11 cellular contexts compared by ENCODE assay signal in the genomic region with DNA sequence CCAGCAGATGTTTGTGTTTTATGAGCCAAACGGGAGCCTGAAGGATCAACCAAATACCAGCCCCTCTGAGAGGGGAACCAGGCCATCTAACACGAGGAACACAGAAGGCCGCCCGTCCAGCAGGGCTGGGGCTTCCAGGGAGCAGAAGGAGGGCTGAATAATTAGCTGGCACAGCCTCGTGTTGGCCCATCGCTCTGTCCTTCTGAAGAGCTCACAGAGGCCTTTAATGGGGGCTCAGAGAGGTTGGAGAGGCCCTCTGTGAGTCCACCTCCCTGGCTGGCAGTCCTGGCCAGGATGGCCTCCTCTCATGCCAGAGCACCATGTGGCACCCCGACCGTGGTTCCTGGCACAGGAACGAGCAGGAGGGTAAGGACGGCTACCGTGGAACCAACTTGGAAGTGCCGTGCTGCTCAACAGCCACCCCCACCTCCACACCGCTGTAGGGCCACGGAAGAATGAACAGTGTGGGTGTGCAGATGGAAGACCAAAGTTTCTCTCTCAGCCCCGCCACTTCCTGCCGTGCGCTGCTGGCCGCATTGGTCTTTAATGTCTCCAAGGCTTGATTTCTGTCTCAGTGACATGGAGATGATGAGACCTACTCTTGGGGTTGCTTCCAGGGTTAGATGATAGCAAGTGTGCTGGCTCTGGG.
DNase-seq lines count a peak whose midpoint lies in the region; ATAC-seq, FAIRE-seq and TF ChIP-seq lines count a peak whose summit lies in the region.
"Had no signal": no experiment of that assay in that cellular context is flagged by ENCODE, and none has a peak within 500 bp of the region (broad histone marks: within the 10 kb centered on the region; RNA-seq: fewer than 3 reads in every experiment).

No MANE protein-coding gene starts in this region.

- no peak overlapping the region for H4K8ac ChIP-seq in H9 (replicated peaks; ENCODE audit: insufficient read length, low read depth, low read length)

- H3K36me3 Mint-ChIP-seq in activated naive CD8-positive, alpha-beta T cell treated with anti-CD3 and anti-CD28 coated beads, Interleukin-2, amount 50 U/mL, for 24 hours (ENCODE audit: low read depth), result no peaks in the 10 kb centered on the region
- no peaks in the 10 kb centered on the region for H3K36me3 Mint-ChIP-seq in H9 (ENCODE audit: insufficient read depth in 1 of 3, low read depth in 3 of 3)
- H3K36me3 Mint-ChIP-seq: activated naive CD4-positive, alpha-beta T cell treated with anti-CD3 and anti-CD28 coated beads, Interleukin-2, amount 50 U/mL, for 24 hours had no signal

- H3K9me3 ChIP-seq in DOHH2 (ENCODE audit: control insufficient read depth, insufficient read depth, low read length), result no peaks in the 10 kb centered on the region
- no peaks in the 10 kb centered on the region for H3K9me3 ChIP-seq in H9 (ENCODE audit: control insufficient read depth, low read depth, low read length)

- H2BK12ac ChIP-seq in H9 (ENCODE audit: insufficient read length, low read depth, low read length), result no peak overlapping the region

- H4K5ac ChIP-seq in H9 (ENCODE audit: insufficient read length, low read depth, low read length), result no peak overlapping the region

- no peaks in the 10 kb centered on the region for H3K79me1 ChIP-seq in H9 (ENCODE audit: insufficient read depth, low read depth, low read length, poor library complexity, severe bottlenecking)

- no peak overlapping the region for H3K9ac ChIP-seq in H9 (ENCODE audit: extremely low read depth, insufficient read length, low read length)

- H3K79me2 ChIP-seq in DOHH2 (ENCODE audit: control insufficient read depth, low read length) (no peaks in the 10 kb centered on the region), H9 (ENCODE audit: insufficient read depth, low read length) (no peaks in the 10 kb centered on the region)

- H3K36me3 ChIP-seq in DOHH2 (ENCODE audit: control insufficient read depth, low read length), result no peaks in the 10 kb centered on the region

- H3K4me3 Mint-ChIP-seq in activated naive CD8-positive, alpha-beta T cell treated with anti-CD3 and anti-CD28 coated beads, Interleukin-2, amount 50 U/mL, for 24 hours, result no peak overlapping the region
- H3K4me3 Mint-ChIP-seq in H9, result no peak overlapping the region
- H3K4me3 Mint-ChIP-seq: activated naive CD4-positive, alpha-beta T cell treated with anti-CD3 and anti-CD28 coated beads, Interleukin-2, amount 50 U/mL, for 24 hours had no signal

- no peak overlapping the region for H3K4ac ChIP-seq in H9 (ENCODE audit: low read depth, low read length)

- H2BK5ac ChIP-seq in H9 (ENCODE audit: insufficient read length, low read length), result no peak overlapping the region

- H2AFZ ChIP-seq in H9 (ENCODE audit: low read length), result no peak overlapping the region

- no peak overlapping the region for H4K91ac ChIP-seq in H9 (ENCODE audit: insufficient read length, low read depth, low read length)

- no peaks in the 10 kb centered on the region for H3K9me2 ChIP-seq in DOHH2 (replicated peaks; ENCODE audit: control insufficient read depth, low read length)

- no peak overlapping the region for H2AK5ac ChIP-seq in H9 (ENCODE audit: insufficient read length, low read length)

- H3F3A ChIP-seq in DOHH2 (ENCODE audit: control insufficient read depth, insufficient read depth), result no peaks in the 10 kb centered on the region

- no peak overlapping the region for H3K56ac ChIP-seq in H9 (ENCODE audit: insufficient read length, low read depth, low read length)

- no peaks in the 10 kb centered on the region for H3K23me2 ChIP-seq in H9 (ENCODE audit: insufficient read length, low read depth, low read length, poor library complexity, severe bottlenecking)

- H3K4me2 ChIP-seq in DOHH2 (ENCODE audit: low read length) (peak overlapping the region; percentile 18; the same call in 1 of the 2 replicates), H9 (ENCODE audit: insufficient read depth, insufficient read length, low read length) (no peak overlapping the region)

- ATAC-seq in GM19452 (IDR thresholded peaks at IDR 0.05; ENCODE audit: unreplicated experiment) (peak; percentile 91), HG03175 (IDR thresholded peaks at IDR 0.05; ENCODE audit: unreplicated experiment) (peak; percentile 90)
- peak; percentile 83 for ATAC-seq in activated naive CD8-positive, alpha-beta T cell treated with anti-CD3 and anti-CD28 coated beads, Interleukin-2, amount 50 U/mL, for 24 hours

- H3K27ac ChIP-seq in DOHH2 (ENCODE audit: low read depth, low read length), result no peak overlapping the region
- H3K27ac ChIP-seq in H9 (ENCODE audit: insufficient read length, low read depth, low read length), result no peak overlapping the region

- DNase-seq in activated naive CD8-positive, alpha-beta T cell treated with anti-CD3 and anti-CD28 coated beads, Interleukin-2, amount 50 U/mL, for 24 hours, result peak; percentile 50
- DNase-seq in HTR-8/SVneo (ENCODE audit: insufficient read length, low spot score), result no peak
- DNase-seq in HT-29 (ENCODE audit: low spot score), result no peak
- DNase-seq in H9, result no peak
- DNase-seq in NCI-H2227 (lab: John Stamatoyannopoulos, UW; ENCODE audit: unreplicated experiment), result no peak
- DNase-seq: EL, NCI-H1417 had no signal

- no peaks in the 10 kb centered on the region for H3K27me3 Mint-ChIP-seq in activated naive CD8-positive, alpha-beta T cell treated with anti-CD3 and anti-CD28 coated beads, Interleukin-2, amount 50 U/mL, for 24 hours
- H3K27me3 Mint-ChIP-seq in H9 (ENCODE audit: low read depth), result peaks cover 6% of the 10 kb centered on the region
- H3K27me3 Mint-ChIP-seq: activated naive CD4-positive, alpha-beta T cell treated with anti-CD3 and anti-CD28 coated beads, Interleukin-2, amount 50 U/mL, for 24 hours had no signal

- H3K27ac Mint-ChIP-seq in activated naive CD8-positive, alpha-beta T cell treated with anti-CD3 and anti-CD28 coated beads, Interleukin-2, amount 50 U/mL, for 24 hours, result peak overlapping the region; percentile 50
- H3K27ac Mint-ChIP-seq in H9, result peak overlapping the region in 1 of 3 experiments; percentile 59; a peak in 1 of 7 replicates
- H3K27ac Mint-ChIP-seq: activated naive CD4-positive, alpha-beta T cell treated with anti-CD3 and anti-CD28 coated beads, Interleukin-2, amount 50 U/mL, for 24 hours had no signal

- no peak overlapping the region for H3K23ac ChIP-seq in H9 (ENCODE audit: insufficient read length, low read depth, low read length)

- H3K4me1 ChIP-seq in DOHH2 (ENCODE audit: control insufficient read depth, low read length), result peaks cover 37% of the 10 kb centered on the region
- peaks cover 7% of the 10 kb centered on the region for H3K4me1 ChIP-seq in H9 (ENCODE audit: insufficient read depth, low read length)

- FAIRE-seq in HTR-8/SVneo (lab: Jason Lieb, UNC), result no peak

- H4K20me1 ChIP-seq in DOHH2 (ENCODE audit: control insufficient read depth, insufficient read depth, low read depth, low read length), result no peaks in the 10 kb centered on the region
- no peaks in the 10 kb centered on the region for H4K20me1 ChIP-seq in H9 (ENCODE audit: control insufficient read depth, insufficient read depth, insufficient read length)

- H3K27me3 ChIP-seq in DOHH2 (ENCODE audit: control insufficient read depth, low read length) (no peaks in the 10 kb centered on the region), H9 (ENCODE audit: insufficient read depth, low read length) (no peaks in the 10 kb centered on the region)

- no peak overlapping the region for H3K4me3 ChIP-seq in DOHH2 (ENCODE audit: low read length)

- TF ChIP-seq CTCF in DOHH2 (IDR thresholded peaks at IDR 0.05; ENCODE audit: low read depth, low read length, poor library complexity, severe bottlenecking), result no peak
- no peak for TF ChIP-seq CTCF in H9 (conservative IDR thresholded peaks at IDR 0.05)

- H2BK120ac ChIP-seq in H9 (ENCODE audit: low read depth, low read length, poor library complexity, severe bottlenecking), result no peak overlapping the region

- H3K18ac ChIP-seq in H9 (ENCODE audit: insufficient read length, low read depth, low read length), result no peak overlapping the region

- H3K9me3 Mint-ChIP-seq in activated naive CD8-positive, alpha-beta T cell treated with anti-CD3 and anti-CD28 coated beads, Interleukin-2, amount 50 U/mL, for 24 hours, result no peaks in the 10 kb centered on the region
- no peaks in the 10 kb centered on the region for H3K9me3 Mint-ChIP-seq in H9
- H3K9me3 Mint-ChIP-seq: activated naive CD4-positive, alpha-beta T cell treated with anti-CD3 and anti-CD28 coated beads, Interleukin-2, amount 50 U/mL, for 24 hours had no signal

- H2BK20ac ChIP-seq in H9 (ENCODE audit: low read depth, low read length, poor library complexity, severe bottlenecking), result no peak overlapping the region

- peaks cover 23% of the 10 kb centered on the region for H3K4me1 Mint-ChIP-seq in activated naive CD8-positive, alpha-beta T cell treated with anti-CD3 and anti-CD28 coated beads, Interleukin-2, amount 50 U/mL, for 24 hours
- peaks cover 39 to 40% of the 10 kb centered on the region in 2 experiments for H3K4me1 Mint-ChIP-seq in H9

- WGBS in H9 (ENCODE audit: extremely low coverage, insufficient read length, low lambda C conversion rate), result no CpG with 5 or more reads among the region's 18 CpGs

- no peak overlapping the region for H3T11ph ChIP-seq in H9 (ENCODE audit: low read length)

- H2BK15ac ChIP-seq in H9 (ENCODE audit: low read depth, low read length), result no peak overlapping the region

- no peak overlapping the region; the same call in 1 of the 2 replicates for H3K14ac ChIP-seq in H9 (ENCODE audit: insufficient read depth, low read length)
